31 cellular contexts compared by ENCODE assay signal in the genomic region with DNA sequence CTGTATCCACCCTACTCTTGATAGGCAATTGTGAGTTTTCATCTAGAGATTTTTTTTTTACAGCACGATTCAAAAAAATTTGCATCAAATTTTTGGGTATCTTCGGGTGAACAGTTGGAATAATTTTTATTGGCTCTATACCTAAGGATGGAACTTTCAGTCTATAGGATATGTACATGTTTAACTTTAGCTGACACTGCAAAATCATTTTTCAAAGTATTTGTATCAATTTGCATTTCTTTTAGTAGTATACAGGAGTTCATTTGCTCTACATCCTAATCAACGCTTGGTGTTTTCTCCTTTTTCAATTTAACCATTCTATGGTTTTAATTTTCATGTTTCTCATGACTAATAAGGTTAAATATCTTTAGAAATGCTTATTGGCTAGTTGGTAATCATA. TPM values are rescaled to one million over a fixed set of nuclear protein-coding genes. Genes with fewer than 3 reads are reported as not detected.
DNase-seq lines count a peak whose midpoint lies in the region; ATAC-seq, FAIRE-seq and TF ChIP-seq lines count a peak whose summit lies in the region.
"Had no signal": no experiment of that assay in that cellular context is flagged by ENCODE, and none has a peak within 500 bp of the region (broad histone marks: within the 10 kb centered on the region; RNA-seq: fewer than 3 reads in every experiment).

No MANE protein-coding gene starts in this region.

- no peak for TF ChIP-seq RAD21 in HepG2 (CRISPR knock-in tag; IDR thresholded peaks at IDR 0.05)
- no peak for TF ChIP-seq RAD21 in K562 (CRISPR knock-in tag; conservative IDR thresholded peaks at IDR 0.05 in 1 of 2, IDR thresholded peaks at IDR 0.05 in 1 of 2)

- H3K4me1 ChIP-seq in HepG2 (ENCODE audit: insufficient read depth, low read length), result no peaks in the 10 kb centered on the region
- no peaks in the 10 kb centered on the region for H3K4me1 ChIP-seq in right lobe of liver
- no peaks in the 10 kb centered on the region for H3K4me1 ChIP-seq in K562 (replicated peaks in 1 of 2; ENCODE audit: control insufficient read depth in 2 of 2, insufficient read depth in 2 of 2, low read length in 2 of 2)
- H3K4me1 ChIP-seq: BE2C, BLaER1 had no signal

- whole genome bisulfite sequencing in HepG2 (ENCODE audit: low lambda C conversion rate), result 25% methylated on average over 3 of the region's 3 CpGs
- WGBS in right lobe of liver (ENCODE audit: insufficient coverage, low coverage, low lambda C conversion rate, missing lambda C conversion rate), result 72% methylated on average over 3 of the region's 3 CpGs
- WGBS in K562 (ENCODE audit: insufficient coverage, low coverage, missing lambda C conversion rate), result 1% methylated on average over 3 of the region's 3 CpGs

- no peak for FAIRE-seq in HepG2 (lab: Jason Lieb, UNC)
- no peak for FAIRE-seq in K562 (lab: Jason Lieb, UNC)
- FAIRE-seq in islet of Langerhans (lab: Jason Lieb, UNC), result peak; percentile 45
- FAIRE-seq: GM12878, GM12892, GM18507 had no signal

- H2AFZ ChIP-seq in HepG2 (ENCODE audit: low read length) (no peak overlapping the region), K562 (ENCODE audit: low read depth, low read length) (no peak overlapping the region)

- H3K9me3 ChIP-seq in HepG2 (ENCODE audit: low read length), result no peaks in the 10 kb centered on the region
- no peaks in the 10 kb centered on the region for H3K9me3 ChIP-seq in right lobe of liver
- no peaks in the 10 kb centered on the region for H3K9me3 ChIP-seq in K562 (replicated peaks; ENCODE audit: control insufficient read depth, insufficient read depth, low read depth, low read length)
- H3K9me3 ChIP-seq: BE2C, BLaER1 had no signal

- no peaks in the 10 kb centered on the region for H3K36me3 ChIP-seq in HepG2 (replicated peaks in 1 of 2; ENCODE audit: control insufficient read depth in 1 of 2, insufficient read depth in 2 of 2, low read length in 2 of 2)
- H3K36me3 ChIP-seq in right lobe of liver, result no peaks in the 10 kb centered on the region
- H3K36me3 ChIP-seq in K562 (ENCODE audit: control insufficient read depth, insufficient read depth, low read length), result no peaks in the 10 kb centered on the region
- H3K36me3 ChIP-seq: BE2C, BLaER1 had no signal

- POLR2A ChIA-PET in HepG2 (lab: Yijun Ruan, JAX), result no interaction called here
- POLR2A ChIA-PET in K562 (lab: Yijun Ruan, JAX), result no interaction called here

- intact Hi-C loops in HepG2 (cut with micrococcal nuclease; ENCODE audit: unreplicated experiment) (no loop called here), right lobe of liver (cut with DNase I) (no loop called here), K562 (cut with micrococcal nuclease) (no loop called here)

- H4K20me1 ChIP-seq in HepG2 (ENCODE audit: insufficient read depth, low read length) (no peaks in the 10 kb centered on the region), K562 (replicated peaks; ENCODE audit: control insufficient read depth, insufficient read depth, low read length) (no peaks in the 10 kb centered on the region)
- H4K20me1 ChIP-seq: BLaER1 had no signal

- H3K9me1 ChIP-seq in K562 (ENCODE audit: control insufficient read depth, insufficient read depth, low read length), result no peaks in the 10 kb centered on the region

- in situ Hi-C loops in HepG2 (cut with HindIII; ENCODE audit: extremely low pct_ligation_motif_present, low pct_unique_long_range_greater_than_20kb), result no loop called here
- in situ Hi-C loops in K562 (cut with MboI), result no loop called here

- TF ChIP-seq CTCF in HepG2 (CRISPR knock-in tag; IDR thresholded peaks at IDR 0.05) (no peak), right lobe of liver (IDR thresholded peaks at IDR 0.05) (no peak), K562 (IDR thresholded peaks at IDR 0.05 in 2 of 3, conservative IDR thresholded peaks at IDR 0.05 in 1 of 3; ENCODE audit: insufficient read depth in 2 of 3, low read depth in 1 of 3, low read length in 3 of 3) (no peak)

- no peaks in the 10 kb centered on the region for H3K27me3 ChIP-seq in HepG2 (ENCODE audit: control insufficient read depth in 1 of 2, insufficient read depth in 2 of 2, low read length in 2 of 2)
- H3K27me3 ChIP-seq in right lobe of liver, result no peaks in the 10 kb centered on the region
- no peaks in the 10 kb centered on the region for H3K27me3 ChIP-seq in K562 (ENCODE audit: control insufficient read depth in 2 of 2, insufficient read depth in 2 of 2, low read length in 2 of 2)
- H3K27me3 ChIP-seq: BE2C, BLaER1 had no signal

- no peaks in the 10 kb centered on the region for H3K79me2 ChIP-seq in HepG2 (ENCODE audit: insufficient read depth, low read length)
- no peaks in the 10 kb centered on the region for H3K79me2 ChIP-seq in K562 (ENCODE audit: control insufficient read depth, insufficient read depth, low read length)

- no TSS peak for BruUV-seq in HepG2 (replicated peaks; lab: Mats Ljungman, UMichigan)
- no TSS peak for BruUV-seq in K562 (replicated peaks; lab: Mats Ljungman, UMichigan)

- ATAC-seq in HepG2 (no peak), right lobe of liver (no peak), K562 (no peak), HG02571 (IDR thresholded peaks at IDR 0.05; ENCODE audit: unreplicated experiment) (no peak)
- ATAC-seq: GM12878 had no signal

- H3K27ac ChIP-seq in HepG2 (ENCODE audit: extremely low read length, insufficient read depth, low read length), result no peak overlapping the region
- no peak overlapping the region for H3K27ac ChIP-seq in right lobe of liver
- no peak overlapping the region for H3K27ac ChIP-seq in K562 (ENCODE audit: extremely low read depth, low read depth, low read length)
- H3K27ac ChIP-seq: 22Rv1, BLaER1 had no signal

- no peak overlapping the region for H3K4me2 ChIP-seq in HepG2 (ENCODE audit: low read depth, low read length)
- no peak overlapping the region for H3K4me2 ChIP-seq in K562 (ENCODE audit: insufficient read depth, low read length)
- H3K4me2 ChIP-seq: BLaER1 had no signal

- TF ChIP-seq EP300 in HepG2 (IDR thresholded peaks at IDR 0.05; ENCODE audit: low read depth in 2 of 2, low read length in 2 of 2), result no peak
- TF ChIP-seq EP300 in HepG2 (CRISPR knock-in tag; IDR thresholded peaks at IDR 0.05; ENCODE audit: borderline replicate concordance), result no peak
- TF ChIP-seq EP300 in K562 (IDR thresholded peaks at IDR 0.05; ENCODE audit: low read length), result no peak

- CTCF ChIA-PET in HepG2 (lab: Yijun Ruan, JAX; ENCODE audit: low intra/inter-chr PET ratio, low total read pairs), result no interaction called here
- CTCF ChIA-PET in K562 (lab: Yijun Ruan, JAX; ENCODE audit: low intra/inter-chr PET ratio), result no interaction called here

- H3K9ac ChIP-seq in HepG2 (ENCODE audit: insufficient read depth, low read depth, low read length), result no peak overlapping the region
- no peak overlapping the region for H3K9ac ChIP-seq in K562 (ENCODE audit: insufficient read depth in 1 of 2, low read depth in 2 of 2, low read length in 2 of 2)
- H3K9ac ChIP-seq: BLaER1 had no signal

- DNase-seq in HepG2 (ENCODE audit: low spot score) (no peak), right lobe of liver (no peak), K562 (ENCODE audit: extremely low read depth in 1 of 4, low spot score in 3 of 4) (no peak), HK-2 (ENCODE audit: unreplicated experiment) (no peak)
- DNase-seq: ACHN; BE2C; C1 segment of cervical spinal cord; CD4-positive, alpha-beta memory T cell; CD4-positive, CD25-positive, alpha-beta regulatory T cell; CD8-positive, alpha-beta memory T cell; COR-L47; DMS 273 treated with DMSO at 0.1 percent for 48 hours; DMS153; DMS53; DMS79; DND-41; EL; GDM1 had no signal

- H3K4me3 ChIP-seq in HepG2 (replicated peaks in 1 of 3; ENCODE audit: insufficient read depth in 1 of 3, low read depth in 2 of 3, low read length in 3 of 3), result no peak overlapping the region
- no peak overlapping the region for H3K4me3 ChIP-seq in right lobe of liver
- no peak overlapping the region for H3K4me3 ChIP-seq in K562
- H3K4me3 ChIP-seq: BLaER1, GM12878 had no signal

- TF ChIP-seq POLR2A in HepG2 (IDR thresholded peaks at IDR 0.05; ENCODE audit: insufficient read depth in 1 of 2, low read depth in 2 of 2, low read length in 2 of 2), result no peak
- no peak for TF ChIP-seq POLR2A in right lobe of liver (IDR thresholded peaks at IDR 0.05)
- no peak for TF ChIP-seq POLR2A in K562 (conservative IDR thresholded peaks at IDR 0.05)

RNA-seq across cellular contexts. Expression of a gene that starts 11.7 kb away (rescaled TPM):
- total RNA-seq in HepG2 (2016; rRNA removed; fragmentation: Illumina TruSeq; extraction: Trizol) (not detected in 2 replicates), right lobe of liver (1 to 10 TPM in 1 of 6 experiments, under 1 TPM in 5; 0.09 to 4.4 (median 0.25) TPM), K562 (2014; rRNA removed) (not detected in 2 replicates), K562 (2014; rRNA removed; fragmentation: Illumina TruSeq; extraction: Trizol) (not detected in 2 replicates), K562 (2015; rRNA removed; fragmentation: Illumina TruSeq; extraction: Trizol) (not detected in 2 replicates), K562 (2021) (0.02 TPM in 1 of 2 replicates, not detected in the other)
- total RNA-seq in HepG2 (2016; cell fraction: cytosol; rRNA removed; fragmentation: Illumina TruSeq; extraction: Trizol; ENCODE audit: low read depth), result not detected in 2 replicates
- total RNA-seq in HepG2 (2016; cell fraction: insoluble cytoplasmic fraction; rRNA removed; fragmentation: Illumina TruSeq; extraction: Trizol), result 0.01 and 0.02 TPM in 2 replicates
- not detected in 2 replicates for total RNA-seq in HepG2 (2016; cell fraction: membrane; rRNA removed; fragmentation: Illumina TruSeq; extraction: Trizol)
- 0.03 and 0.09 TPM in 2 replicates for total RNA-seq in HepG2 (2016; cell fraction: nucleus; rRNA removed; fragmentation: Illumina TruSeq; extraction: Trizol)
- polyA plus RNA-seq in HepG2 (2011; rRNA removed) (0.21 and 0.29 TPM in 2 replicates), K562 (2011; rRNA removed) (0.01 and 0.03 TPM in 2 replicates), K562 (2014; fragmentation: Illumina TruSeq; extraction: Trizol) (not detected in 2 replicates), K562 (2014; fragmentation: Nextera tagmentation; extraction: Ambion mirVana) (not detected), K562 (2014; rRNA removed) (not detected in 2 replicates)
- 0.01 and 0.08 TPM in 2 replicates for polyA plus RNA-seq in HepG2 (2011; cell fraction: cytosol; rRNA removed)
- polyA plus RNA-seq in HepG2 (2011; cell fraction: nucleus; rRNA removed), result 0.37 and 0.47 TPM in 2 replicates
- polyA plus RNA-seq in HepG2 (2012), result 0.07 and 0.11 TPM in 2 replicates
- polyA plus RNA-seq in HepG2 (2016; cell fraction: cytosol; fragmentation: Illumina TruSeq; extraction: Trizol; ENCODE audit: low read depth), result not detected in 2 replicates
- polyA plus RNA-seq in HepG2 (2016; cell fraction: insoluble cytoplasmic fraction; fragmentation: Illumina TruSeq; extraction: Trizol; ENCODE audit: low read depth), result not detected in 2 replicates
- not detected in 2 replicates for polyA plus RNA-seq in HepG2 (2016; cell fraction: membrane; fragmentation: Illumina TruSeq; extraction: Trizol; ENCODE audit: low read depth)
- polyA plus RNA-seq in HepG2 (2016; cell fraction: nucleus; fragmentation: Illumina TruSeq; extraction: Trizol; ENCODE audit: insufficient read depth, low read depth), result 0.27 TPM in 1 of 2 replicates, not detected in the other
- polyA minus RNA-seq in HepG2 (2011; rRNA and poly(A)+ RNA removed; ENCODE audit: low replicate concordance), result 0.12 TPM in 1 of 2 replicates, not detected in the other
- polyA minus RNA-seq in HepG2 (2011; cell fraction: cytosol; rRNA and poly(A)+ RNA removed), result not detected in 2 replicates
- 0.26 and 0.50 TPM in 2 replicates for polyA minus RNA-seq in HepG2 (2011; cell fraction: nucleus; rRNA and poly(A)+ RNA removed)
- not detected in 2 replicates for total RNA-seq in K562 (2011; cell fraction: chromatin; rRNA removed; ENCODE audit: low replicate concordance)
- not detected in 2 replicates for total RNA-seq in K562 (2011; cell fraction: nucleolus; rRNA removed)
- 0.07 TPM in 1 of 2 replicates, not detected in the other for total RNA-seq in K562 (2011; cell fraction: nucleoplasm; rRNA removed)
- 0.01 TPM in 1 of 2 replicates, not detected in the other for polyA plus RNA-seq in K562 (2011; cell fraction: cytosol; rRNA removed)
- polyA plus RNA-seq in K562 (2011; cell fraction: nucleus; rRNA removed), result 0.03 and 0.11 TPM in 2 replicates
- not detected in 2 replicates for polyA plus RNA-seq in K562 (2012)
- not detected in 2 replicates for polyA minus RNA-seq in K562 (2011; rRNA and poly(A)+ RNA removed)
- polyA minus RNA-seq in K562 (2011; cell fraction: cytosol; rRNA and poly(A)+ RNA removed), result not detected in 2 replicates
- polyA minus RNA-seq in K562 (2011; cell fraction: nucleus; rRNA and poly(A)+ RNA removed), result 0.11 TPM in 1 of 2 replicates, not detected in the other
- total RNA-seq: A172; A673; CD4-positive, alpha-beta memory T cell; CD4-positive, CD25-positive, alpha-beta regulatory T cell; CD8-positive, alpha-beta memory T cell; Daoy; G401 had no signal
- polyA plus RNA-seq: AG04450; CD14-positive monocyte; CD4-positive, alpha-beta memory T cell; CD4-positive, CD25-positive, alpha-beta regulatory T cell; CD8-positive, alpha-beta memory T cell had no signal
